9 cellular contexts compared by ENCODE assay signal in genomic region chr10:124064676-124065075, GRCh38. TPM values are rescaled to one million over a fixed set of nuclear protein-coding genes. Genes with fewer than 3 reads are reported as not detected.
DNase-seq lines count a peak whose midpoint lies in the region; ATAC-seq and TF ChIP-seq lines count a peak whose summit lies in the region.
"Had no signal": no experiment of that assay in that cellular context is flagged by ENCODE, and none has a peak within 500 bp of the region (broad histone marks: within the 10 kb centered on the region; RNA-seq: fewer than 3 reads in every experiment).

No MANE protein-coding gene starts in this region.

- H3K9me3 Mint-ChIP-seq in activated CD8-positive, alpha-beta T cell treated with anti-CD3 and anti-CD28 coated beads, Interleukin-2, amount 10 ng/mL, durations not matched to agents 7 days and 5 days (ENCODE audit: insufficient read depth), result no peaks in the 10 kb centered on the region
- H3K9me3 Mint-ChIP-seq in mesothelial cell of epicardium, result no peaks in the 10 kb centered on the region

- no peaks in the 10 kb centered on the region for H3K36me3 Mint-ChIP-seq in activated CD8-positive, alpha-beta T cell treated with anti-CD3 and anti-CD28 coated beads, Interleukin-2, amount 10 ng/mL, durations not matched to agents 7 days and 5 days (ENCODE audit: low read depth)
- no peaks in the 10 kb centered on the region for H3K36me3 Mint-ChIP-seq in mesothelial cell of epicardium

- DNase-seq in KBM-7 (peak; percentile 15), mesothelial cell of epicardium (ENCODE audit: low spot score in 2 of 2, unreplicated experiment in 2 of 2) (no peak), NCI-H1105 (lab: John Stamatoyannopoulos, UW) (no peak), NCI-H2081 (lab: John Stamatoyannopoulos, UW) (no peak)
- peak; percentile 32 for DNase-seq in activated CD8-positive, alpha-beta T cell treated with anti-CD3 and anti-CD28 coated beads, Interleukin-2, amount 10 ng/mL, durations not matched to agents 7 days and 5 days
- DNase-seq: dermis blood vessel endothelial cell had no signal

- POLR2A ChIA-PET in activated CD8-positive, alpha-beta T cell treated with anti-CD3 and anti-CD28 coated beads, Interleukin-2, amount 10 ng/mL, durations not matched to agents 7 days and 5 days (lab: Charles Lee), result no interaction called here

- in situ Hi-C loops in KBM-7 (cut with MboI; ENCODE audit: low pct_unique_long_range_greater_than_20kb, low sequenced_read_pairs), result no loop called here

- peak overlapping the region; percentile 81 for H3K27ac Mint-ChIP-seq in activated CD8-positive, alpha-beta T cell treated with anti-CD3 and anti-CD28 coated beads, Interleukin-2, amount 10 ng/mL, durations not matched to agents 7 days and 5 days
- peak overlapping the region; percentile 86 for H3K27ac Mint-ChIP-seq in mesothelial cell of epicardium

- H3K9me3 ChIP-seq in BLaER1, result no peaks in the 10 kb centered on the region

- peak; percentile 64 for ATAC-seq in activated CD8-positive, alpha-beta T cell treated with anti-CD3 and anti-CD28 coated beads, Interleukin-2, amount 10 ng/mL, durations not matched to agents 7 days and 5 days
- ATAC-seq in HG02798 (IDR thresholded peaks at IDR 0.05; ENCODE audit: poor library complexity, unreplicated experiment) (no peak), GM18909 (IDR thresholded peaks at IDR 0.05; ENCODE audit: poor library complexity, unreplicated experiment) (no peak)

- peaks cover 7% of the 10 kb centered on the region for H3K27me3 Mint-ChIP-seq in activated CD8-positive, alpha-beta T cell treated with anti-CD3 and anti-CD28 coated beads, Interleukin-2, amount 10 ng/mL, durations not matched to agents 7 days and 5 days (ENCODE audit: low read depth)
- H3K27me3 Mint-ChIP-seq in mesothelial cell of epicardium (ENCODE audit: low read depth), result no peaks in the 10 kb centered on the region

- TF ChIP-seq CTCF in mesothelial cell of epicardium (IDR thresholded peaks at IDR 0.05; ENCODE audit: unreplicated experiment), result no peak

- H3K36me3 ChIP-seq in BLaER1, result peaks cover 61% of the 10 kb centered on the region

- peaks cover 93% of the 10 kb centered on the region for H4K20me1 ChIP-seq in BLaER1

- peak overlapping the region; percentile 69 for H3K27ac ChIP-seq in BLaER1

- H3K9ac ChIP-seq in BLaER1, result peak overlapping the region; percentile 45; the same call in 1 of the 2 replicates

- H3K4me2 ChIP-seq in BLaER1, result peak overlapping the region; percentile 99

- CTCF ChIA-PET in activated CD8-positive, alpha-beta T cell treated with anti-CD3 and anti-CD28 coated beads, Interleukin-2, amount 10 ng/mL, durations not matched to agents 7 days and 5 days (lab: Charles Lee), result no interaction called here

- peaks cover 40% of the 10 kb centered on the region for H3K4me1 Mint-ChIP-seq in activated CD8-positive, alpha-beta T cell treated with anti-CD3 and anti-CD28 coated beads, Interleukin-2, amount 10 ng/mL, durations not matched to agents 7 days and 5 days (ENCODE audit: low read depth)
- peaks cover 67% of the 10 kb centered on the region for H3K4me1 Mint-ChIP-seq in mesothelial cell of epicardium

- peaks cover 88% of the 10 kb centered on the region for H3K4me1 ChIP-seq in BLaER1

- no peaks in the 10 kb centered on the region for H3K27me3 ChIP-seq in BLaER1

- peak overlapping the region; percentile 65 for H3K4me3 Mint-ChIP-seq in activated CD8-positive, alpha-beta T cell treated with anti-CD3 and anti-CD28 coated beads, Interleukin-2, amount 10 ng/mL, durations not matched to agents 7 days and 5 days
- H3K4me3 Mint-ChIP-seq in mesothelial cell of epicardium, result peak overlapping the region; percentile 58

- H3K4me3 ChIP-seq in BLaER1, result 0 out of 2 replicates have a peak overlapping the region, but pooled peaks have one; percentile 23

RNA-seq across cellular contexts. Expression of gene CHST15, which starts 28.7 kb away (rescaled TPM):
- total RNA-seq in activated CD8-positive, alpha-beta T cell treated with anti-CD3 and anti-CD28 coated beads, Interleukin-2, amount 10 ng/mL, durations not matched to agents 7 days and 5 days, result not detected
- 34.5 to 39.4 TPM (median 35.9 TPM) in 3 replicates for total RNA-seq in mesothelial cell of epicardium

Comparison
In these comparisons a context has a peak if more than half of its experiments do, and no peak if none do; other contexts are left out.
1. DNase-seq: peak in KBM-7 (single experiment) and activated CD8-positive, alpha-beta T cell treated with anti-CD3 and anti-CD28 coated beads, Interleukin-2, amount 10 ng/mL, durations not matched to agents 7 days and 5 days (single experiment); none in mesothelial cell of epicardium (0 of 2), NCI-H1105 (single experiment) and NCI-H2081 (0 of 2).
2. RNA of gene CHST15, which starts 28.7 kb away (total RNA-seq): 34.5 to 39.4 TPM in mesothelial cell of epicardium; not detected in activated CD8-positive, alpha-beta T cell treated with anti-CD3 and anti-CD28 coated beads, Interleukin-2, amount 10 ng/mL, durations not matched to agents 7 days and 5 days; every median in the first group is over 10 times any median in the second.